27 cellular contexts compared by ENCODE assay signal in the genomic region with DNA sequence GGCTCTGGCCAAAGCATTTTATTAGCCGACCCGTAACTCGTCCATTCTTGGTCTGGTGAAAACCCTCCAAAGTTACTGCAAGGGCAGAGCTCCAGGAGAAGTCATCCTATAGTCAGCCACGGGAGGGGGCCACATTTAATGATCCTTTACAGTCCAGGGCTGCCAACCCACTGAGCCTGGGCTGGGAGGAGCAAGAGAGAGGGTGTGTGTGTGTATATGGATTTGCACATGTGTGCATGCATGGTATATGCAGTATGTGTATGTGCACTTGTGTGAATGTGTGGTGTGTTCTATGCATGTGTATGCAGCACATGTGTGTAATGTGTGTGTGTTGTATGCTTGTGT. TPM values are rescaled to one million over a fixed set of nuclear protein-coding genes. Genes with fewer than 3 reads are reported as not detected.
"Had no signal": no experiment of that assay in that cellular context is flagged by ENCODE, and none has a peak within 500 bp of the region (broad histone marks: within the 10 kb centered on the region; RNA-seq: fewer than 3 reads in every experiment).

No MANE protein-coding gene starts in this region.

- H3K9me3 ChIP-seq: ovary had no signal

- DNase-seq: activated CD4-positive, alpha-beta memory T cell treated with anti-CD3 and anti-CD28 coated beads, Interleukin-2, amount 10 ng/mL, durations not matched to agents 7 days and 5 days; activated CD4-positive, alpha-beta T cell treated with anti-CD3 and anti-CD28 coated beads for 1 hour; activated CD4-positive, alpha-beta T cell treated with anti-CD3 and anti-CD28 coated beads, Interleukin-2, amount 10 ng/mL, durations not matched to agents 7 days and 5 days; activated CD8-positive, alpha-beta memory T cell treated with anti-CD3 and anti-CD28 coated beads, Interleukin-2, amount 50 U/mL, for 48 hours; activated gamma-delta T cell; activated naive CD4-positive, alpha-beta T cell treated with anti-CD3 and anti-CD28 coated beads, Interleukin-2, amount 10 ng/mL, durations not matched to agents 7 days and 5 days; activated naive CD8-positive, alpha-beta T cell treated with anti-CD3 and anti-CD28 coated beads, Interleukin-2, amount 10 ng/mL, durations not matched to agents 7 days and 5 days; activated T-cell treated with anti-CD3 and anti-CD28 coated beads, Interleukin-2, amount 50 U/mL, for 24 hours; central memory CD4-positive, alpha-beta T cell; kidney; naive B cell; nephron progenitor cell; ovary; psoas muscle; stimulated activated CD4-positive, alpha-beta T cell treated with anti-CD3 and anti-CD28 coated beads, Interleukin-15, amount 100 ng/mL, for 24 hours; stimulated activated CD4-positive, alpha-beta T cell treated with anti-CD3 and anti-CD28 coated beads, Interleukin-2, amount 100 ng/mL, for 24 hours; stimulated activated naive B cell treated with anti-CD40 and anti-IgM and Interleukin-4, amounts not matched to agents 10 μg/mL and 1 μg/mL and 100 μg/mL, for 72 hours; stomach; T-helper 2 cell had no signal

- H3K27me3 ChIP-seq: ovary had no signal

- H3K36me3 ChIP-seq: gastroesophageal sphincter, ovary, right atrium auricular region, stomach, suprapubic skin, tibial artery had no signal

- H3K4me3 ChIP-seq: gastroesophageal sphincter, ovary, psoas muscle, right atrium auricular region, stomach, suprapubic skin, tibial artery had no signal

- ATAC-seq: gastroesophageal sphincter; psoas muscle; stimulated activated naive B cell treated with anti-CD40 and anti-IgM and Interleukin-4, amounts not matched to agents 10 μg/mL and 1 μg/mL and 100 μg/mL, for 72 hours; WTC11 had no signal

- H3K27ac ChIP-seq: gastroesophageal sphincter, ovary, psoas muscle, right atrium auricular region, stomach, suprapubic skin, tibial artery had no signal

- H3K4me1 ChIP-seq: psoas muscle had no signal

RNA-seq across cellular contexts. Expression of a gene that starts 4.2 kb away (rescaled TPM):
- total RNA-seq: activated CD4-positive, alpha-beta memory T cell treated with anti-CD3 and anti-CD28 coated beads, Interleukin-2, amount 10 ng/mL, durations not matched to agents 7 days and 5 days; activated CD4-positive, alpha-beta T cell treated with anti-CD3 and anti-CD28 coated beads, Interleukin-2, amount 10 ng/mL, durations not matched to agents 7 days and 5 days; activated naive CD8-positive, alpha-beta T cell treated with anti-CD3 and anti-CD28 coated beads, Interleukin-2, amount 10 ng/mL, durations not matched to agents 7 days and 5 days; endothelial cell of umbilical vein; fibroblast of villous mesenchyme; psoas muscle had no signal
- polyA plus RNA-seq: endothelial cell of umbilical vein, fibroblast of lung had no signal
